Comparison of ENCODE assay signal across 1 cellular context in genomic region chr1:36516372-36517018, GRCh38.
TF ChIP-seq lines count a peak whose summit lies in the region.

No MANE protein-coding gene starts in this region.

TF ChIP-seq in HepG2, 621 proteins besides CTCF, POLR2A, EP300 and RAD21 (continued from another document):
- no peak for TF ChIP-seq ZNF800 (CRISPR knock-in tag; IDR thresholded peaks at IDR 0.05)
- no peak for TF ChIP-seq POGK (CRISPR knock-in tag; conservative IDR thresholded peaks at IDR 0.05)
- TF ChIP-seq ZNF3 (CRISPR knock-in tag; IDR thresholded peaks at IDR 0.05), result no peak
- no peak for TF ChIP-seq AFF4 (CRISPR knock-in tag; IDR thresholded peaks at IDR 0.05)
- peak; percentile 73 for TF ChIP-seq PATZ1 (CRISPR knock-in tag; IDR thresholded peaks at IDR 0.05)
- TF ChIP-seq PAX8 (CRISPR knock-in tag; IDR thresholded peaks at IDR 0.05; ENCODE audit: borderline replicate concordance), result no peak
- TF ChIP-seq ZFP41 (CRISPR knock-in tag; IDR thresholded peaks at IDR 0.05; ENCODE audit: borderline replicate concordance), result no peak
- no peak for TF ChIP-seq MEIS2 (CRISPR knock-in tag; IDR thresholded peaks at IDR 0.05)
- TF ChIP-seq PPARG (CRISPR knock-in tag; conservative IDR thresholded peaks at IDR 0.05), result no peak
- TF ChIP-seq ZNF558 (CRISPR knock-in tag; IDR thresholded peaks at IDR 0.05; ENCODE audit: borderline replicate concordance), result no peak
- TF ChIP-seq ZNF703 (CRISPR knock-in tag; IDR thresholded peaks at IDR 0.05; ENCODE audit: borderline replicate concordance), result no peak
- TF ChIP-seq ELK4 (CRISPR knock-in tag; IDR thresholded peaks at IDR 0.05; ENCODE audit: borderline replicate concordance), result no peak
- no peak for TF ChIP-seq ZEB1 (IDR thresholded peaks at IDR 0.05; ENCODE audit: insufficient replicate concordance, low read depth)
- TF ChIP-seq HNRNPLL (IDR thresholded peaks at IDR 0.05; ENCODE audit: low read depth, low read length, poor library complexity, severe bottlenecking), result no peak
- 0 out of 2 replicates have a peak, but pooled peaks have one; percentile 13 for TF ChIP-seq TBX2 (CRISPR knock-in tag; IDR thresholded peaks at IDR 0.05; ENCODE audit: borderline replicate concordance)
- TF ChIP-seq IRF2 (CRISPR knock-in tag; IDR thresholded peaks at IDR 0.05), result 0 out of 2 replicates have a peak, but pooled peaks have one; percentile 23
- TF ChIP-seq THRA (CRISPR knock-in tag; IDR thresholded peaks at IDR 0.05; ENCODE audit: borderline replicate concordance), result 0 out of 2 replicates have a peak, but pooled peaks have one; percentile 43
- TF ChIP-seq ZNF501 (CRISPR knock-in tag; IDR thresholded peaks at IDR 0.05), result no peak
- no peak for TF ChIP-seq ZNF337 (CRISPR knock-in tag; IDR thresholded peaks at IDR 0.05; ENCODE audit: borderline replicate concordance, low read depth)
- TF ChIP-seq POGZ (CRISPR knock-in tag; IDR thresholded peaks at IDR 0.05), result no peak
- peak; percentile 46; the same call in 1 of the 2 replicates for TF ChIP-seq ZBED4 (CRISPR knock-in tag; IDR thresholded peaks at IDR 0.05; ENCODE audit: borderline replicate concordance)
- peak; percentile 48 for TF ChIP-seq ZNF687 (CRISPR knock-in tag; IDR thresholded peaks at IDR 0.05)
- TF ChIP-seq ZNF343 (CRISPR knock-in tag; IDR thresholded peaks at IDR 0.05), result no peak
- 0 out of 2 replicates have a peak, but pooled peaks have one; percentile 25 for TF ChIP-seq ZNF414 (CRISPR knock-in tag; IDR thresholded peaks at IDR 0.05)
- TF ChIP-seq ZNF263 (CRISPR knock-in tag; IDR thresholded peaks at IDR 0.05), result no peak
- no peak for TF ChIP-seq TERF1 (CRISPR knock-in tag; IDR thresholded peaks at IDR 0.05)
- TF ChIP-seq SP1 (IDR thresholded peaks at IDR 0.05), result no peak
- TF ChIP-seq SP1 (CRISPR knock-in tag; IDR thresholded peaks at IDR 0.05), result no peak
- TF ChIP-seq MXD4 (CRISPR knock-in tag; IDR thresholded peaks at IDR 0.05), result no peak
TF ChIP-seq in HepG2: peak in this region for 41.
